Comparison of ENCODE assay signal across 1 cellular context in the genomic region with DNA sequence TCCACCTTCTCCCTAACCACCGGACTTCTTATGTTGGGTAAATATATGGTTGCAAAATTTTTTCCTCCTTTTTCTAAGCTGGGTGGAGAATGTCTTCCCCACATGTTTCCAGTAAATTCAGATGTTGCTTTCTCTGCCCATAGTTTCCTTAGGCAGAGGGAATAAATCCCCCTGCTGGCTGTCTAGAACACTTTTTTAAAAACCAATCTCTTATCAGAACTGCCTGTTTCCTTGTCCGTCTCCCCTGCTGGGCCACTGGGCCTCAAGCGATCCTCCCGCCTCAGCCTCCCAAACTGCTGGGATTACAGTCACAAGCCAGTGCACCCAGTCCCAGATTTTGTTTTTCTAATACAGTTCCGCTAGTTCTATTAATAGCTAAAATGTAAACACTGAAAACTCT.
TF ChIP-seq lines count a peak whose summit lies in the region.

No MANE protein-coding gene starts in this region.

TF ChIP-seq in IMR-90, 13 proteins besides CTCF, POLR2A, EP300 and RAD21 (continued from another document):
- TF ChIP-seq CEBPB (IDR thresholded peaks at IDR 0.05; ENCODE audit: low read depth, low read length) (no peak), MAFK (IDR thresholded peaks at IDR 0.05; ENCODE audit: low read depth, low read length) (no peak), FOS (IDR thresholded peaks at IDR 0.05; ENCODE audit: low read depth, low read length) (no peak)
